Comparison of ENCODE assay signal across 15 cellular contexts in genomic region chr10:16788125-16788524, GRCh38. TPM values are rescaled to one million over a fixed set of nuclear protein-coding genes. Genes with fewer than 3 reads are reported as not detected.
DNase-seq lines count a peak whose midpoint lies in the region; ATAC-seq, FAIRE-seq and TF ChIP-seq lines count a peak whose summit lies in the region.
"Had no signal": no experiment of that assay in that cellular context is flagged by ENCODE, and none has a peak within 500 bp of the region (broad histone marks: within the 10 kb centered on the region; RNA-seq: fewer than 3 reads in every experiment).

No MANE protein-coding gene starts in this region.

- no peak for FAIRE-seq in H54 (lab: Jason Lieb, UNC)
- FAIRE-seq: bronchial epithelial cell, small intestine had no signal

- peak; percentile 17 for DNase-seq in stimulated activated CD4-positive, alpha-beta T cell treated with anti-CD3 and anti-CD28 coated beads, Interleukin-1b, Interleukin-23, amount 100 ng/mL, for 48 hours
- no peak for DNase-seq in stimulated activated CD4-positive, alpha-beta T cell treated with anti-CD3 and anti-CD28 coated beads, Interleukin-2, amount 100 ng/mL, for 48 hours
- DNase-seq in activated naive CD4-positive, alpha-beta T cell treated with anti-CD3 and anti-CD28 coated beads, Interleukin-2, amount 50 U/mL, for 72 hours (ENCODE audit: low spot score in 2 of 2): no peak
- DNase-seq in mesenteric fat pad (ENCODE audit: low spot score) (no peak), H54 (ENCODE audit: insufficient read length, low spot score) (no peak), cortex of kidney (lab: John Stamatoyannopoulos, UW) (no peak), AG08396 (ENCODE audit: low spot score) (no peak)
- DNase-seq: heart right ventricle, left ventricle myocardium inferior, NCI-H1930, OCI-M1, small intestine had no signal

- ATAC-seq in HG03354 (IDR thresholded peaks at IDR 0.05; ENCODE audit: poor library complexity, severe bottlenecking, unreplicated experiment): peak; percentile 25
- peak; percentile 61 to 72 for ATAC-seq in activated naive CD4-positive, alpha-beta T cell treated with anti-CD3 and anti-CD28 coated beads, Interleukin-2, amount 50 U/mL, for 72 hours
- ATAC-seq: GM23338, heart right ventricle had no signal

- peaks cover 6 to 34% of the 10 kb centered on the region in 2 donors for H3K9me3 Mint-ChIP-seq in activated naive CD4-positive, alpha-beta T cell treated with anti-CD3 and anti-CD28 coated beads, Interleukin-2, amount 50 U/mL, for 72 hours

- no peak for TF ChIP-seq POLR2A in H54 (IDR thresholded peaks at IDR 0.05; ENCODE audit: low read depth, low read length)

- peaks cover 13 to 73% of the 10 kb centered on the region in 2 donors for H3K36me3 Mint-ChIP-seq in activated naive CD4-positive, alpha-beta T cell treated with anti-CD3 and anti-CD28 coated beads, Interleukin-2, amount 50 U/mL, for 72 hours

- H3K27ac Mint-ChIP-seq in activated naive CD4-positive, alpha-beta T cell treated with anti-CD3 and anti-CD28 coated beads, Interleukin-2, amount 50 U/mL, for 72 hours: peak overlapping the region; percentile 89 to 90
- H3K27ac Mint-ChIP-seq: GM23338 had no signal

RNA-seq across cellular contexts. Expression of gene RSU1, which starts 29.1 kb away (rescaled TPM):
- 10 to 100 TPM; 50.9 to 52.0 TPM for total RNA-seq in activated naive CD4-positive, alpha-beta T cell treated with anti-CD3 and anti-CD28 coated beads, Interleukin-2, amount 50 U/mL, for 72 hours
- total RNA-seq in mesenteric fat pad: 125 TPM
